Comparison of ENCODE assay signal across 8 cellular contexts in the genomic region with DNA sequence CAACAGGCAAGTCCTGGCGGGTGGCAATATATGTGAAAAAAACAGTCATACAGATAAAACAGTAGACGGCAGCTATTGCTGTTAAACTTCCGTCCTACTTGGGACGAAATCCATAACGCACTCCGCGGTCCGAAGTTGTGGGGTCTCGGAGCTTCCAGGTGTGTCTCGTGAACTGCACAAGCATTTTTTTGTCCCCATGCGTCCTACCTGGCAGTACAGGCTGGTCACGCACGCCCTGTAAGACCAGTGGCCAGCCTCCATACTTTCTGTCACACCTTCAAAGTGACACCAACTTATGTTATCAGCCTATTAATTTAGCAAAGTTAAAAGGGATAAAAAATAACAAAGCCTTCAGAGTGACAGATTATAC. TPM values are rescaled to one million over a fixed set of nuclear protein-coding genes. Genes with fewer than 3 reads are reported as not detected.
A peak's percentile ranks its signal among the peaks of the same experiment; 100 is the strongest.
DNase-seq lines count a peak whose midpoint lies in the region; ATAC-seq and TF ChIP-seq lines count a peak whose summit lies in the region.

No MANE protein-coding gene starts in this region.

- peak overlapping the region; percentile 18 to 81 (median 59) for H3K4me2 ChIP-seq in BLaER1 treated with 17β-estradiol and CSF1 and Interleukin-3, amounts not matched to agents 10 nM and 100 nM
- peak overlapping the region; percentile 13 for H3K4me2 ChIP-seq in mesenchymal stem cell (ENCODE audit: low read length, poor library complexity, severe bottlenecking)

- H2AK5ac ChIP-seq in mesenchymal stem cell (ENCODE audit: low read length, severe bottlenecking): no peak overlapping the region

- H2BK120ac ChIP-seq in mesenchymal stem cell (ENCODE audit: low read depth, low read length): no peak overlapping the region

- no peak overlapping the region for H2BK5ac ChIP-seq in mesenchymal stem cell (ENCODE audit: low read depth, low read length, poor library complexity, severe bottlenecking)

- H4K8ac ChIP-seq in mesenchymal stem cell (ENCODE audit: low read length): no peak overlapping the region

- no peak overlapping the region for H3K27ac ChIP-seq in BLaER1 treated with 17β-estradiol and CSF1 and Interleukin-3, amounts not matched to agents 10 nM and 100 nM
- H3K27ac ChIP-seq in ascending aorta (no peak overlapping the region), mesenchymal stem cell (ENCODE audit: low read length, poor library complexity, severe bottlenecking) (no peak overlapping the region)

- H3K4me3 ChIP-seq in BLaER1 treated with 17β-estradiol and CSF1 and Interleukin-3, amounts not matched to agents 10 nM and 100 nM: peak overlapping the region in 9 of 10 experiments; percentile 6 to 58 (median 39); a peak in 14 of 20 replicates
- H3K4me3 ChIP-seq in H7 (ENCODE audit: insufficient read depth, low read depth, low read length) (peak overlapping the region; percentile 44; the same call in 1 of the 2 replicates), ascending aorta (peak overlapping the region; percentile 40 to 55), mesenchymal stem cell (ENCODE audit: insufficient read depth in 1 of 2, low read depth in 1 of 2, low read length in 2 of 2) (peak overlapping the region; percentile 38 to 83)

- WGBS in mesenchymal stem cell: 45% methylated on average over 12 of the region's 13 CpGs

- H3K9me3 ChIP-seq in BLaER1 treated with 17β-estradiol and CSF1 and Interleukin-3, amounts not matched to agents 10 nM and 100 nM (replicated peaks in 1 of 11): peaks cover 0 to 4% (median 0%) of the 10 kb centered on the region in 11 experiments; a peak in 1 of 22 replicates
- no peaks in the 10 kb centered on the region for H3K9me3 ChIP-seq in ascending aorta
- no peaks in the 10 kb centered on the region for H3K9me3 ChIP-seq in mesenchymal stem cell (ENCODE audit: control insufficient read depth, low read length)

- no peak overlapping the region for H2BK12ac ChIP-seq in mesenchymal stem cell (ENCODE audit: low read length in 2 of 2)

- H4K91ac ChIP-seq in mesenchymal stem cell (ENCODE audit: low read length): no peak overlapping the region

- peaks cover 0 to 13% (median 8%) of the 10 kb centered on the region in 10 experiments; a peak in 5 of 20 replicates for H3K4me1 ChIP-seq in BLaER1 treated with 17β-estradiol and CSF1 and Interleukin-3, amounts not matched to agents 10 nM and 100 nM
- H3K4me1 ChIP-seq in ascending aorta: no peaks in the 10 kb centered on the region
- peaks cover 3% of the 10 kb centered on the region for H3K4me1 ChIP-seq in mesenchymal stem cell (ENCODE audit: control insufficient read depth, insufficient read depth, low read depth, low read length)

- no peak overlapping the region for H2BK15ac ChIP-seq in mesenchymal stem cell (ENCODE audit: low read depth, poor library complexity, severe bottlenecking)

- no peak overlapping the region for H3K9ac ChIP-seq in BLaER1 treated with 17β-estradiol and CSF1 and Interleukin-3, amounts not matched to agents 10 nM and 100 nM
- H3K9ac ChIP-seq in mesenchymal stem cell (ENCODE audit: low read length): peak overlapping the region; percentile 86

- no peak overlapping the region for H2AFZ ChIP-seq in mesenchymal stem cell (ENCODE audit: low read depth, low read length)

- no peak overlapping the region for H3K4ac ChIP-seq in mesenchymal stem cell (ENCODE audit: low read depth in 1 of 2, low read length in 2 of 2)

- no peak overlapping the region for H3K14ac ChIP-seq in mesenchymal stem cell (ENCODE audit: low read length in 2 of 2)

- DNase-seq in H7 (no peak), ascending aorta (ENCODE audit: low spot score in 2 of 2) (no peak), mesenchymal stem cell (peak; percentile 45), HT-29 (ENCODE audit: low spot score) (no peak)
- no peak for DNase-seq in stimulated activated CD4-positive, alpha-beta T cell treated with anti-CD3 and anti-CD28 coated beads, Interleukin-2, amount 100 ng/mL, for 48 hours
- no peak for DNase-seq in activated naive CD4-positive, alpha-beta T cell treated with anti-CD3 and anti-CD28 coated beads, Interleukin-2, amount 50 U/mL, for 16 hours

- no peak overlapping the region for H3K18ac ChIP-seq in mesenchymal stem cell (ENCODE audit: low read depth in 1 of 2, low read length in 2 of 2)

- intact Hi-C loops in ascending aorta (cut with DNase I): loop anchor here (1.0 to 5.0 kb wide), 3 partner anchors 22 to 193 kb away; a partner anchor contains a TSS

- H3K79me1 ChIP-seq in mesenchymal stem cell (replicated peaks; ENCODE audit: low read length, poor library complexity, severe bottlenecking): no peaks in the 10 kb centered on the region

- H3K27me3 ChIP-seq in BLaER1 treated with 17β-estradiol and CSF1 and Interleukin-3, amounts not matched to agents 10 nM and 100 nM: peaks cover 21 to 48% (median 43%) of the 10 kb centered on the region in 11 experiments
- H3K27me3 ChIP-seq in H7 (ENCODE audit: control insufficient read depth, insufficient read depth, low read length) (no peaks in the 10 kb centered on the region; the same call in 1 of the 2 replicates), ascending aorta (no peaks in the 10 kb centered on the region), mesenchymal stem cell (ENCODE audit: control insufficient read depth in 1 of 2, insufficient read depth in 1 of 2, low read length in 2 of 2) (peaks cover 4 to 20% of the 10 kb centered on the region in 2 experiments)

- H3K23ac ChIP-seq in mesenchymal stem cell (ENCODE audit: low read length in 2 of 2): no peak overlapping the region

- no peaks in the 10 kb centered on the region for H3K36me3 ChIP-seq in BLaER1 treated with 17β-estradiol and CSF1 and Interleukin-3, amounts not matched to agents 10 nM and 100 nM
- no peaks in the 10 kb centered on the region for H3K36me3 ChIP-seq in H7 (replicated peaks; ENCODE audit: control insufficient read depth, insufficient read depth, low read length)
- no peaks in the 10 kb centered on the region for H3K36me3 ChIP-seq in ascending aorta
- no peaks in the 10 kb centered on the region for H3K36me3 ChIP-seq in mesenchymal stem cell (ENCODE audit: control insufficient read depth in 1 of 2, insufficient read depth in 2 of 2, low read depth in 1 of 2, low read length in 2 of 2)

- H4K20me1 ChIP-seq in BLaER1 treated with 17β-estradiol and CSF1 and Interleukin-3, amounts not matched to agents 10 nM and 100 nM: no peaks in the 10 kb centered on the region

- no peak for ATAC-seq in HG03097 (IDR thresholded peaks at IDR 0.05; ENCODE audit: low FRiP score, unreplicated experiment)

- TF ChIP-seq CTCF in ascending aorta (IDR thresholded peaks at IDR 0.05): no peak

RNA-seq across cellular contexts. Expression of a gene that starts 51.3 kb away (rescaled TPM):
- 3.2 and 4.3 TPM in 2 replicates for total RNA-seq in H7 (2014; rRNA removed; shearing (Covaris generic))
- total RNA-seq in ascending aorta: 174 TPM
- polyA plus RNA-seq in mesenchymal stem cell (2013, experiment 1 of 2): 1,930 TPM
- polyA plus RNA-seq in mesenchymal stem cell (2013, experiment 2 of 2): 1,910 TPM
- 33.6 and 37.2 TPM in 2 replicates for total RNA-seq in HT-29 (2014; rRNA removed; shearing (Covaris generic))

RNA-seq across cellular contexts. Expression of a gene that starts 52.5 kb away (rescaled TPM):
- 38.4 and 45.2 TPM in 2 replicates for total RNA-seq in H7 (2014; rRNA removed; shearing (Covaris generic))
- total RNA-seq in ascending aorta: 23.8 TPM
- 20.6 TPM for polyA plus RNA-seq in mesenchymal stem cell (2013, experiment 1 of 2)
- 21.7 TPM for polyA plus RNA-seq in mesenchymal stem cell (2013, experiment 2 of 2)
- total RNA-seq in HT-29 (2014; rRNA removed; shearing (Covaris generic)): 12.4 and 14.5 TPM in 2 replicates
